1 cellular context compared by ENCODE assay signal in genomic region chr1:176949033-176949662, GRCh38.
TF ChIP-seq lines count a peak whose summit lies in the region.

No MANE protein-coding gene starts in this region.

TF ChIP-seq in K562, 482 proteins besides CTCF, POLR2A, EP300 and RAD21 (continued from another document):
- peak in 1 of 2 experiments; percentile 26 for TF ChIP-seq E2F6 (IDR thresholded peaks at IDR 0.05; ENCODE audit: borderline replicate concordance in 1 of 2, extremely low read depth in 1 of 2, insufficient read depth in 1 of 2, insufficient read length in 1 of 2, low read depth in 1 of 2, low read length in 1 of 2, poor library complexity in 1 of 2, severe bottlenecking in 1 of 2)
- no peak for TF ChIP-seq CXXC5 (CRISPR knock-in tag; IDR thresholded peaks at IDR 0.05)
- TF ChIP-seq POLR2B (IDR thresholded peaks at IDR 0.05; ENCODE audit: low read depth, partially characterized antibody), result no peak
- TF ChIP-seq CTBP1 (IDR thresholded peaks at IDR 0.05; ENCODE audit: borderline replicate concordance), result peak; percentile 45; the same call in 1 of the 2 replicates
- TF ChIP-seq ZNF134 (CRISPR knock-in tag; conservative IDR thresholded peaks at IDR 0.05), result no peak
- TF ChIP-seq ZNF444 (CRISPR knock-in tag; IDR thresholded peaks at IDR 0.05), result no peak
- TF ChIP-seq ETV6 (IDR thresholded peaks at IDR 0.05; ENCODE audit: borderline replicate concordance in 1 of 2, low read depth in 2 of 2, low read length in 1 of 2), result no peak
- no peak for TF ChIP-seq ETV6 (CRISPR knock-in tag; IDR thresholded peaks at IDR 0.05; ENCODE audit: borderline replicate concordance)
- peak in 1 of 2 experiments; percentile 73; a peak in 1 of 4 replicates for TF ChIP-seq RCOR1 (IDR thresholded peaks at IDR 0.05; ENCODE audit: borderline replicate concordance in 1 of 2, low read depth in 2 of 2, low read length in 2 of 2)
- TF ChIP-seq ZNF12 (CRISPR knock-in tag; IDR thresholded peaks at IDR 0.05), result no peak
- no peak for TF ChIP-seq ZNF224 (CRISPR knock-in tag; IDR thresholded peaks at IDR 0.05)
- no peak for TF ChIP-seq RFX7 (CRISPR knock-in tag; IDR thresholded peaks at IDR 0.05)
- no peak for TF ChIP-seq ZNF609 (CRISPR knock-in tag; IDR thresholded peaks at IDR 0.05; ENCODE audit: borderline replicate concordance)
- TF ChIP-seq STAT5A (IDR thresholded peaks at IDR 0.05; ENCODE audit: borderline replicate concordance, low read length), result 0 out of 2 replicates have a peak, but pooled peaks have one; percentile 4
- no peak for TF ChIP-seq ZNF324 (CRISPR knock-in tag; IDR thresholded peaks at IDR 0.05)
- TF ChIP-seq, protein P1, sequence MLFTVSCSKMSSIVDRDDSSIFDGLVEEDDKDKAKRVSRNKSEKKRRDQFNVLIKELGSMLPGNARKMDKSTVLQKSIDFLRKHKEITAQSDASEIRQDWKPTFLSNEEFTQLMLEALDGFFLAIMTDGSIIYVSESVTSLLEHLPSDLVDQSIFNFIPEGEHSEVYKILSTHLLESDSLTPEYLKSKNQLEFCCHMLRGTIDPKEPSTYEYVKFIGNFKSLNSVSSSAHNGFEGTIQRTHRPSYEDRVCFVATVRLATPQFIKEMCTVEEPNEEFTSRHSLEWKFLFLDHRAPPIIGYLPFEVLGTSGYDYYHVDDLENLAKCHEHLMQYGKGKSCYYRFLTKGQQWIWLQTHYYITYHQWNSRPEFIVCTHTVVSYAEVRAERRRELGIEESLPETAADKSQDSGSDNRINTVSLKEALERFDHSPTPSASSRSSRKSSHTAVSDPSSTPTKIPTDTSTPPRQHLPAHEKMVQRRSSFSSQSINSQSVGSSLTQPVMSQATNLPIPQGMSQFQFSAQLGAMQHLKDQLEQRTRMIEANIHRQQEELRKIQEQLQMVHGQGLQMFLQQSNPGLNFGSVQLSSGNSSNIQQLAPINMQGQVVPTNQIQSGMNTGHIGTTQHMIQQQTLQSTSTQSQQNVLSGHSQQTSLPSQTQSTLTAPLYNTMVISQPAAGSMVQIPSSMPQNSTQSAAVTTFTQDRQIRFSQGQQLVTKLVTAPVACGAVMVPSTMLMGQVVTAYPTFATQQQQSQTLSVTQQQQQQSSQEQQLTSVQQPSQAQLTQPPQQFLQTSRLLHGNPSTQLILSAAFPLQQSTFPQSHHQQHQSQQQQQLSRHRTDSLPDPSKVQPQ (CRISPR knock-in tag; IDR thresholded peaks at IDR 0.05; ENCODE audit: borderline replicate concordance), result no peak
- no peak for TF ChIP-seq ZNF398 (CRISPR knock-in tag; IDR thresholded peaks at IDR 0.05)
- TF ChIP-seq JUND (IDR thresholded peaks at IDR 0.05; ENCODE audit: borderline replicate concordance, low read depth, low read length), result peak; percentile 30; the same call in 1 of the 2 replicates
- no peak for TF ChIP-seq JUND (tag; IDR thresholded peaks at IDR 0.05; ENCODE audit: borderline replicate concordance, low read depth, low read length)
- no peak for TF ChIP-seq KLF1 (tag; IDR thresholded peaks at IDR 0.05)
- TF ChIP-seq MCM3 (IDR thresholded peaks at IDR 0.05), result no peak
- no peak for TF ChIP-seq MCM7 (IDR thresholded peaks at IDR 0.05)
- no peak for TF ChIP-seq JUN (IDR thresholded peaks at IDR 0.05; ENCODE audit: borderline replicate concordance, low read depth, low read length)
- TF ChIP-seq JUN (CRISPR knock-in tag; IDR thresholded peaks at IDR 0.05; ENCODE audit: borderline replicate concordance), result no peak
- TF ChIP-seq, protein P2, sequence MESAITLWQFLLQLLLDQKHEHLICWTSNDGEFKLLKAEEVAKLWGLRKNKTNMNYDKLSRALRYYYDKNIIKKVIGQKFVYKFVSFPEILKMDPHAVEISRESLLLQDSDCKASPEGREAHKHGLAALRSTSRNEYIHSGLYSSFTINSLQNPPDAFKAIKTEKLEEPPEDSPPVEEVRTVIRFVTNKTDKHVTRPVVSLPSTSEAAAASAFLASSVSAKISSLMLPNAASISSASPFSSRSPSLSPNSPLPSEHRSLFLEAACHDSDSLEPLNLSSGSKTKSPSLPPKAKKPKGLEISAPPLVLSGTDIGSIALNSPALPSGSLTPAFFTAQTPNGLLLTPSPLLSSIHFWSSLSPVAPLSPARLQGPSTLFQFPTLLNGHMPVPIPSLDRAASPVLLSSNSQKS (CRISPR knock-in tag; IDR thresholded peaks at IDR 0.05), result no peak
- no peak for TF ChIP-seq ZKSCAN8 (CRISPR knock-in tag; IDR thresholded peaks at IDR 0.05)
- no peak for TF ChIP-seq PHTF2 (CRISPR knock-in tag; IDR thresholded peaks at IDR 0.05)
- 0 out of 4 replicates have a peak, but pooled peaks of 1 of the 2 experiments have one; percentile 35 for TF ChIP-seq MAZ (CRISPR knock-in tag; conservative IDR thresholded peaks at IDR 0.05 in 1 of 2, IDR thresholded peaks at IDR 0.05 in 1 of 2)
- TF ChIP-seq ZNF263 (CRISPR knock-in tag; IDR thresholded peaks at IDR 0.05; ENCODE audit: borderline replicate concordance), result no peak
- peak; percentile 76 for TF ChIP-seq RFX5 (IDR thresholded peaks at IDR 0.05; ENCODE audit: low read depth, low read length)
- TF ChIP-seq, protein P3, sequence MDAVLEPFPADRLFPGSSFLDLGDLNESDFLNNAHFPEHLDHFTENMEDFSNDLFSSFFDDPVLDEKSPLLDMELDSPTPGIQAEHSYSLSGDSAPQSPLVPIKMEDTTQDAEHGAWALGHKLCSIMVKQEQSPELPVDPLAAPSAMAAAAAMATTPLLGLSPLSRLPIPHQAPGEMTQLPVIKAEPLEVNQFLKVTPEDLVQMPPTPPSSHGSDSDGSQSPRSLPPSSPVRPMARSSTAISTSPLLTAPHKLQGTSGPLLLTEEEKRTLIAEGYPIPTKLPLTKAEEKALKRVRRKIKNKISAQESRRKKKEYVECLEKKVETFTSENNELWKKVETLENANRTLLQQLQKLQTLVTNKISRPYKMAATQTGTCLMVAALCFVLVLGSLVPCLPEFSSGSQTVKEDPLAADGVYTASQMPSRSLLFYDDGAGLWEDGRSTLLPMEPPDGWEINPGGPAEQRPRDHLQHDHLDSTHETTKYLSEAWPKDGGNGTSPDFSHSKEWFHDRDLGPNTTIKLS (IDR thresholded peaks at IDR 0.05; ENCODE audit: borderline replicate concordance, low read depth), result 0 out of 2 replicates have a peak, but pooled peaks have one; percentile 23
- no peak for TF ChIP-seq ESRRA (IDR thresholded peaks at IDR 0.05; ENCODE audit: borderline replicate concordance, low read depth)
- TF ChIP-seq, protein P4, sequence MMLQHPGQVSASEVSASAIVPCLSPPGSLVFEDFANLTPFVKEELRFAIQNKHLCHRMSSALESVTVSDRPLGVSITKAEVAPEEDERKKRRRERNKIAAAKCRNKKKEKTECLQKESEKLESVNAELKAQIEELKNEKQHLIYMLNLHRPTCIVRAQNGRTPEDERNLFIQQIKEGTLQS (IDR thresholded peaks at IDR 0.05), result no peak
- TF ChIP-seq, protein P4 (CRISPR knock-in tag; conservative IDR thresholded peaks at IDR 0.05), result no peak
- TF ChIP-seq NFRKB (IDR thresholded peaks at IDR 0.05; ENCODE audit: low read depth), result no peak
- TF ChIP-seq ZNF395 (CRISPR knock-in tag; IDR thresholded peaks at IDR 0.05), result no peak
- TF ChIP-seq YY1 (IDR thresholded peaks at IDR 0.05; ENCODE audit: borderline replicate concordance in 1 of 3, control insufficient read depth in 1 of 3, extremely low read depth in 1 of 3, insufficient read depth in 3 of 3, insufficient read length in 1 of 3, insufficient replicate concordance in 2 of 3, low read depth in 1 of 3, low read length in 2 of 3), result peak in 1 of 3 experiments; percentile 23
- 0 out of 3 replicates have a peak, but pooled peaks of 1 of the 2 experiments have one; percentile 16 for TF ChIP-seq CBX3 (IDR thresholded peaks at IDR 0.05; ENCODE audit: borderline replicate concordance in 1 of 2, low read length in 2 of 2)
- TF ChIP-seq ZNF146 (CRISPR knock-in tag; IDR thresholded peaks at IDR 0.05; ENCODE audit: unreplicated experiment), result no peak
- peak; percentile 93 for TF ChIP-seq SMC3 (conservative IDR thresholded peaks at IDR 0.05; ENCODE audit: insufficient read depth, low read depth, low read length)
- TF ChIP-seq, protein P5, sequence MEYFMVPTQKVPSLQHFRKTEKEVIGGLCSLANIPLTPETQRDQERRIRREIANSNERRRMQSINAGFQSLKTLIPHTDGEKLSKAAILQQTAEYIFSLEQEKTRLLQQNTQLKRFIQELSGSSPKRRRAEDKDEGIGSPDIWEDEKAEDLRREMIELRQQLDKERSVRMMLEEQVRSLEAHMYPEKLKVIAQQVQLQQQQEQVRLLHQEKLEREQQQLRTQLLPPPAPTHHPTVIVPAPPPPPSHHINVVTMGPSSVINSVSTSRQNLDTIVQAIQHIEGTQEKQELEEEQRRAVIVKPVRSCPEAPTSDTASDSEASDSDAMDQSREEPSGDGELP (CRISPR knock-in tag; IDR thresholded peaks at IDR 0.05; ENCODE audit: borderline replicate concordance), result peak; percentile 46; the same call in 1 of the 2 replicates
- TF ChIP-seq ZFP30 (CRISPR knock-in tag; IDR thresholded peaks at IDR 0.05; ENCODE audit: borderline replicate concordance), result no peak
- no peak for TF ChIP-seq NFE2L1 (tag; IDR thresholded peaks at IDR 0.05; ENCODE audit: borderline replicate concordance, low read depth)
- no peak for TF ChIP-seq SIRT6 (IDR thresholded peaks at IDR 0.05; ENCODE audit: low read depth, low read length)
- TF ChIP-seq KDM1A (IDR thresholded peaks at IDR 0.05), result no peak
- no peak for TF ChIP-seq NRF1 (conservative IDR thresholded peaks at IDR 0.05 in 1 of 2, IDR thresholded peaks at IDR 0.05 in 1 of 2)
- TF ChIP-seq ARID2 (IDR thresholded peaks at IDR 0.05), result no peak
- TF ChIP-seq BCOR (IDR thresholded peaks at IDR 0.05), result no peak
- no peak for TF ChIP-seq ETV5 (CRISPR knock-in tag; IDR thresholded peaks at IDR 0.05; ENCODE audit: low read depth)
- peak; percentile 75 for TF ChIP-seq NCOA6 (IDR thresholded peaks at IDR 0.05)
- no peak for TF ChIP-seq PHF21A (IDR thresholded peaks at IDR 0.05; ENCODE audit: borderline replicate concordance, low read depth)
- no peak for TF ChIP-seq SMAD3 (CRISPR knock-in tag; conservative IDR thresholded peaks at IDR 0.05)
